9 cellular contexts compared by ENCODE assay signal in genomic region chr6:41781302-41781711, GRCh38. TPM values are rescaled to one million over a fixed set of nuclear protein-coding genes. Genes with fewer than 3 reads are reported as not detected.
DNase-seq lines count a peak whose midpoint lies in the region; ATAC-seq and TF ChIP-seq lines count a peak whose summit lies in the region.
"Had no signal": no experiment of that assay in that cellular context is flagged by ENCODE, and none has a peak within 500 bp of the region (broad histone marks: within the 10 kb centered on the region; RNA-seq: fewer than 3 reads in every experiment).

No MANE protein-coding gene starts in this region.

- H3K27ac ChIP-seq in osteoblast (ENCODE audit: low read depth, low read length): no peak overlapping the region

- ATAC-seq in T-cell (replicated peaks in 1 of 4) (no peak), HG03442 (IDR thresholded peaks at IDR 0.05; ENCODE audit: unreplicated experiment) (no peak)

- no peak for TF ChIP-seq CTCF in fibroblast of the aortic adventitia (IDR thresholded peaks at IDR 0.05; ENCODE audit: insufficient read depth, low read length)
- no peak for TF ChIP-seq CTCF in osteoblast (IDR thresholded peaks at IDR 0.05; ENCODE audit: extremely low read depth, low read depth, low read length)

- POLR2A ChIA-PET in T-cell (lab: Charles Lee): no interaction called here

- DNase-seq in T-cell (no peak), fibroblast of the aortic adventitia (ENCODE audit: low read depth) (no peak), osteoblast (ENCODE audit: insufficient read length, low spot score, missing footprints) (peak; percentile 78), HK-2 (ENCODE audit: unreplicated experiment) (no peak), NCI-H748 treated with DMSO at 0.1 percent for 48 hours (lab: John Stamatoyannopoulos, UW) (no peak), hypothalamus (lab: John Stamatoyannopoulos, UW) (no peak)

- H3K9me3 Mint-ChIP-seq in T-cell: no peaks in the 10 kb centered on the region

- H2AFZ ChIP-seq in osteoblast (ENCODE audit: low read length): peak overlapping the region; percentile 84

- peak overlapping the region; percentile 89 for H3K4me2 ChIP-seq in osteoblast (ENCODE audit: insufficient read depth, low read length)

- H3K4me3 Mint-ChIP-seq in T-cell: peak overlapping the region; percentile 47 to 71 (median 70)

- H3K9ac ChIP-seq in ES-I3 (ENCODE audit: low read depth, low read length): peak overlapping the region; percentile 38; the same call in 1 of the 2 replicates

- H3K4me3 ChIP-seq in fibroblast of the aortic adventitia (ENCODE audit: low read depth, low read length): peak overlapping the region; percentile 79
- H3K4me3 ChIP-seq in osteoblast (ENCODE audit: insufficient read depth, low read length): peak overlapping the region; percentile 81

- H3K4me1 Mint-ChIP-seq in T-cell: peaks cover 14 to 33% (median 19%) of the 10 kb centered on the region in 3 donors

- H3K4me1 ChIP-seq in ES-I3 (ENCODE audit: insufficient read depth, low read length): no peaks in the 10 kb centered on the region
- peaks cover 21% of the 10 kb centered on the region for H3K4me1 ChIP-seq in osteoblast (ENCODE audit: insufficient read depth, low read length)

- CTCF ChIA-PET in T-cell (lab: Charles Lee): interaction anchor here (0.6 to 0.9 kb wide), 4 partner anchors 78 to 331 kb away, joined by 3 to 4 read pairs (median 3); partner anchors contain the start of genes BYSL (in 1 of the 2) and MED20 (in 1 of the 2)

- H3K27me3 Mint-ChIP-seq in T-cell: peaks cover 5% of the 10 kb centered on the region in 2 donors

- no peaks in the 10 kb centered on the region for H4K20me1 ChIP-seq in osteoblast (ENCODE audit: insufficient read depth, low read length)

- no peaks in the 10 kb centered on the region for H3K27me3 ChIP-seq in osteoblast (ENCODE audit: insufficient read depth, low read length)

- peaks cover 7% of the 10 kb centered on the region for H3K79me2 ChIP-seq in osteoblast (ENCODE audit: insufficient read depth, low read length)

- H3K27ac Mint-ChIP-seq in T-cell: no peak overlapping the region

- no peaks in the 10 kb centered on the region for H3K36me3 Mint-ChIP-seq in T-cell

- H3K36me3 ChIP-seq in ES-I3 (ENCODE audit: insufficient read depth, low read length): no peaks in the 10 kb centered on the region
- peaks cover 13% of the 10 kb centered on the region for H3K36me3 ChIP-seq in osteoblast (ENCODE audit: insufficient read depth, low read length)

- H3K9me3 ChIP-seq in ES-I3 (ENCODE audit: control insufficient read depth, insufficient read depth, low read length) (no peaks in the 10 kb centered on the region), osteoblast (ENCODE audit: low read depth, low read length) (no peaks in the 10 kb centered on the region)

RNA-seq across cellular contexts. Expression of gene PRICKLE4, which starts 0.7 kb away (rescaled TPM):
- total RNA-seq in T-cell: under 1 TPM in 2 of 5 donors, not detected in 3; 0.44 to 0.60 TPM
- total RNA-seq in fibroblast of the aortic adventitia (ENCODE audit: low replicate concordance): 0.45 and 6.3 TPM in 2 replicates
- 0.59 TPM in 1 of 2 replicates, not detected in the other for total RNA-seq in osteoblast

RNA-seq across cellular contexts. Expression of gene FRS3, which starts 1.6 kb away (rescaled TPM):
- total RNA-seq in T-cell: 10 to 100 TPM in 1 of 5 donors, 1 to 10 TPM in 4; 5.2 to 10.4 (median 8.9) TPM
- total RNA-seq in fibroblast of the aortic adventitia (ENCODE audit: low replicate concordance): 1.4 and 2.7 TPM in 2 replicates
- 1.5 and 1.8 TPM in 2 replicates for total RNA-seq in osteoblast

RNA-seq across cellular contexts. Expression of gene TOMM6, which starts 6.2 kb away (rescaled TPM):
- total RNA-seq in T-cell (100 to 1,000 TPM; 124 to 131 (median 127) TPM), fibroblast of the aortic adventitia (ENCODE audit: low replicate concordance) (38.3 and 131 TPM in 2 replicates), osteoblast (37.4 and 54.6 TPM in 2 replicates)

RNA-seq across cellular contexts. Expression of gene PGC, which starts 34.1 kb away (rescaled TPM):
- total RNA-seq in T-cell: under 1 TPM in 3 of 5 donors, not detected in 2; 0.58 to 0.86 (median 0.70) TPM
- total RNA-seq in fibroblast of the aortic adventitia (ENCODE audit: low replicate concordance): not detected in 2 replicates
- total RNA-seq in osteoblast: not detected in 2 replicates
- total RNA-seq: lung microvascular endothelial cell had no signal

RNA-seq across cellular contexts. Expression of gene TFEB, which starts 45.9 kb away (rescaled TPM):
- total RNA-seq in T-cell (10 to 100 TPM; 18.9 to 28.1 (median 19.5) TPM), fibroblast of the aortic adventitia (ENCODE audit: low replicate concordance) (5.1 and 6.8 TPM in 2 replicates), osteoblast (5.1 and 5.6 TPM in 2 replicates)
